8 cellular contexts compared by ENCODE assay signal in genomic region chr9:34124103-34124502, GRCh38. TPM values are rescaled to one million over a fixed set of nuclear protein-coding genes. Genes with fewer than 3 reads are reported as not detected.
A peak's percentile ranks its signal among the peaks of the same experiment; 100 is the strongest.
DNase-seq lines count a peak whose midpoint lies in the region; ATAC-seq and TF ChIP-seq lines count a peak whose summit lies in the region.

No MANE protein-coding gene starts in this region.

- peaks cover 36% of the 10 kb centered on the region for H3K36me3 ChIP-seq in OCI-LY3 (replicated peaks; ENCODE audit: low read depth, low read length)
- peaks cover 0 to 49% (median 0%) of the 10 kb centered on the region in 6 donors for H3K36me3 ChIP-seq in spleen

- H3K4me3 ChIP-seq in OCI-LY3 (ENCODE audit: low read length), result peak overlapping the region; percentile 97
- H3K4me3 ChIP-seq in coronary artery, result peak overlapping the region; percentile 86
- H3K4me3 ChIP-seq in spleen, result peak overlapping the region in 4 of 8 donors; percentile 15 to 89 (median 83)

- TF ChIP-seq POLR2A in spleen (IDR thresholded peaks at IDR 0.05), result no peak

- H3K9me3 ChIP-seq in OCI-LY3 (ENCODE audit: insufficient read depth, low read length) (no peaks in the 10 kb centered on the region), spleen (no peaks in the 10 kb centered on the region)

- H3K4me1 ChIP-seq in OCI-LY3 (ENCODE audit: low read length) (peaks cover 42% of the 10 kb centered on the region), spleen (peaks cover 36 to 84% (median 54%) of the 10 kb centered on the region in 6 donors)

- TF ChIP-seq CTCF in OCI-LY3 (IDR thresholded peaks at IDR 0.05; ENCODE audit: low read depth, low read length) (no peak), coronary artery (IDR thresholded peaks at IDR 0.05) (no peak), spleen (IDR thresholded peaks at IDR 0.05 in 8 of 11, conservative IDR thresholded peaks at IDR 0.05 in 3 of 11) (no peak)

- no peak for ATAC-seq in HG03108 (IDR thresholded peaks at IDR 0.05; ENCODE audit: unreplicated experiment)

- H2AFZ ChIP-seq in OCI-LY3 (ENCODE audit: low read depth, low read length), result no peak overlapping the region

- 13 to 27% (median 23%) methylated on average over 4 of the region's 4 CpGs for WGBS in spleen, 5 donors

- peaks cover 73% of the 10 kb centered on the region for H3K79me2 ChIP-seq in OCI-LY3 (ENCODE audit: low read length)

- H3K27ac ChIP-seq in OCI-LY3 (ENCODE audit: low read length) (peak overlapping the region; percentile 87), coronary artery (no peak overlapping the region), spleen (peak overlapping the region in 7 of 8 donors; percentile 29 to 98 (median 93))

- peak overlapping the region; percentile 99 for H3K9ac ChIP-seq in OCI-LY3 (ENCODE audit: low read length)

- no peaks in the 10 kb centered on the region for H3K27me3 ChIP-seq in OCI-LY3 (ENCODE audit: low read depth, low read length)
- peaks cover 0 to 76% (median 6%) of the 10 kb centered on the region in 7 donors for H3K27me3 ChIP-seq in spleen (replicated peaks in 1 of 7)

- peak; percentile 83 for DNase-seq in SIG-M5 treated with dmso at 0.1 percent for 504 hours (lab: John Stamatoyannopoulos, UW; ENCODE audit: unreplicated experiment)
- no peak for DNase-seq in SIG-M5 (lab: John Stamatoyannopoulos, UW)
- no peak for DNase-seq in coronary artery (ENCODE audit: low spot score)
- peak; percentile 64 for DNase-seq in spleen
- DNase-seq in DMS53 treated with DMSO at 0.1 percent for 48 hours (lab: John Stamatoyannopoulos, UW; ENCODE audit: unreplicated experiment), result no peak
- DNase-seq in foreskin melanocyte, result no peak

- peak overlapping the region; percentile 97 for H3K4me2 ChIP-seq in OCI-LY3 (ENCODE audit: low read length)

- H4K20me1 ChIP-seq in OCI-LY3 (ENCODE audit: insufficient read depth, low read length), result peaks cover 60% of the 10 kb centered on the region

- intact Hi-C loops in spleen (cut with DNase I; ENCODE audit: low total_unique reads), result loop anchor here (10.0 kb wide), 1 partner anchor 51 kb away; the partner anchor contains the start of gene UBAP1

RNA-seq across cellular contexts. Expression of gene DCAF12, which starts 2.4 kb away (rescaled TPM):
- total RNA-seq in spleen, result 100 to 1,000 TPM in 1 of 7 donors, 10 to 100 TPM in 6; 36.5 to 107 (median 38.6) TPM
- 10 to 100 TPM in 2 of 3 donors, 1 to 10 TPM in 1; 5.6 to 12.9 (median 11.2) TPM for polyA plus RNA-seq in spleen

RNA-seq across cellular contexts. Expression of gene UBAP1, which starts 54.7 kb away (rescaled TPM):
- 10 to 100 TPM; 37.4 to 56.0 (median 44.9) TPM for total RNA-seq in spleen
- 10 to 100 TPM; 17.3 to 25.7 (median 20.2) TPM for polyA plus RNA-seq in spleen

Comparison
In these comparisons a context has a peak if more than half of its experiments do, and no peak if none do; other contexts are left out.
1. DNase-seq: peak in SIG-M5 treated with dmso at 0.1 percent for 504 hours (single experiment) and spleen (single experiment); none in SIG-M5 (single experiment), coronary artery (single experiment), DMS53 treated with DMSO at 0.1 percent for 48 hours (single experiment) and foreskin melanocyte (single experiment).
2. H3K27ac ChIP-seq: peak in OCI-LY3 (single experiment) and spleen (7 of 8); none in coronary artery (0 of 2).